Comparison of ENCODE assay signal across 26 cellular contexts in genomic region chr2:222297600-222297935, GRCh38. TPM values are rescaled to one million over a fixed set of nuclear protein-coding genes. Genes with fewer than 3 reads are reported as not detected.
A peak's percentile ranks its signal among the peaks of the same experiment; 100 is the strongest.
DNase-seq lines count a peak whose midpoint lies in the region; ATAC-seq and TF ChIP-seq lines count a peak whose summit lies in the region.
"Had no signal": no experiment of that assay in that cellular context is flagged by ENCODE, and none has a peak within 500 bp of the region (broad histone marks: within the 10 kb centered on the region; RNA-seq: fewer than 3 reads in every experiment).

No MANE protein-coding gene starts in this region.

- intact Hi-C loops in OCI-LY7 (cut with micrococcal nuclease; ENCODE audit: unreplicated experiment), result loop anchor here (2.0 kb wide), 1 partner anchor 31 kb away; no protein-coding TSS in a partner anchor
- intact Hi-C loops in tibial artery (cut with DNase I; ENCODE audit: low total_unique reads), result no loop called here

- H3K9me3 ChIP-seq in GM23248 (ENCODE audit: low read depth), result no peaks in the 10 kb centered on the region
- no peaks in the 10 kb centered on the region for H3K9me3 ChIP-seq in OCI-LY7 (ENCODE audit: low read length)
- peaks cover 0 to 3% (median 0%) of the 10 kb centered on the region in 3 donors for H3K9me3 ChIP-seq in tibial artery
- H3K9me3 ChIP-seq: ovary had no signal

- H3K27ac ChIP-seq in GM23248 (no peak overlapping the region), OCI-LY7 (ENCODE audit: low read depth, low read length, poor library complexity, severe bottlenecking) (no peak overlapping the region), tibial artery (no peak overlapping the region)
- H3K27ac ChIP-seq: 22Rv1, BLaER1, epithelial cell of prostate, ovary had no signal

- TF ChIP-seq CTCF in chondrocyte (IDR thresholded peaks at IDR 0.05) (no peak), neural crest cell (conservative IDR thresholded peaks at IDR 0.05) (no peak), OCI-LY7 (conservative IDR thresholded peaks at IDR 0.05; ENCODE audit: low read length) (no peak), tibial artery (IDR thresholded peaks at IDR 0.05) (no peak)

- H3K4me1 ChIP-seq in GM23248 (ENCODE audit: insufficient read depth) (no peaks in the 10 kb centered on the region), OCI-LY7 (ENCODE audit: insufficient read depth, low read length, poor library complexity, severe bottlenecking) (no peaks in the 10 kb centered on the region), tibial artery (peaks cover 0 to 47% (median 24%) of the 10 kb centered on the region in 4 donors)
- H3K4me1 ChIP-seq: BLaER1 had no signal

- no peaks in the 10 kb centered on the region for H3K79me2 ChIP-seq in GM23248 (ENCODE audit: insufficient read depth)
- H3K79me2 ChIP-seq in OCI-LY7 (ENCODE audit: insufficient read depth, low read depth, low read length), result no peaks in the 10 kb centered on the region

- H3K9me2 ChIP-seq in GM23248 (ENCODE audit: insufficient read depth) (no peaks in the 10 kb centered on the region), OCI-LY7 (ENCODE audit: insufficient read depth, low read length) (no peaks in the 10 kb centered on the region)

- H3K4me2 ChIP-seq in GM23248 (ENCODE audit: unreplicated experiment), result no peak overlapping the region
- H3K4me2 ChIP-seq in OCI-LY7 (ENCODE audit: low read length), result no peak overlapping the region
- H3K4me2 ChIP-seq: BLaER1 had no signal

- no peak overlapping the region for H3K4me3 ChIP-seq in GM23248
- no peak overlapping the region for H3K4me3 ChIP-seq in OCI-LY7 (ENCODE audit: low read depth, low read length, poor library complexity, severe bottlenecking)
- peak overlapping the region in 1 of 2 donors; percentile 54 for H3K4me3 ChIP-seq in tibial artery
- H3K4me3 ChIP-seq: BLaER1, ovary had no signal

- H4K20me1 ChIP-seq in GM23248 (ENCODE audit: insufficient read depth) (no peaks in the 10 kb centered on the region), OCI-LY7 (ENCODE audit: insufficient read depth, low read length) (no peaks in the 10 kb centered on the region)

- H3F3A ChIP-seq in GM23248 (ENCODE audit: insufficient read depth), result no peaks in the 10 kb centered on the region

- 2 to 3% methylated on average over 6 of the region's 6 CpGs for WGBS in GM23248 (ENCODE audit: low coverage in 1 of 2, low lambda C conversion rate in 2 of 2, missing lambda C conversion rate in 2 of 2), 2 experiments

- in situ Hi-C loops in GM23248 (cut with MboI), result no loop called here

- DNase-seq in T-helper 2 cell treated with Interferon-gamma antibody and Interleukin-4, amounts not matched to agents 5 μg/mL and 100 μg/mL, for 36 hours (ENCODE audit: low spot score), result peak; percentile 2
- no peak for DNase-seq in T-helper 2 cell
- DNase-seq in chondrocyte (ENCODE audit: low spot score), result no peak
- DNase-seq in neural crest cell (ENCODE audit: low read depth, low spot score), result no peak
- no peak for DNase-seq in GM23248
- DNase-seq in OCI-LY7 (ENCODE audit: low spot score), result no peak
- DNase-seq in tibial artery, result no peak
- DNase-seq: activated CD4-positive, CD25-positive, alpha-beta regulatory T cell; activated CD8-positive, alpha-beta T cell treated with anti-CD3 and anti-CD28 coated beads, Interleukin-2, amount 10 ng/mL, durations not matched to agents 7 days and 5 days; activated T-cell treated with anti-CD3 and anti-CD28 coated beads, Interleukin-2, amount 50 U/mL, for 48 hours; KBM-7; left ventricle myocardium superior; NCI-H1092; NCI-H2107; NCI-H69; ovary; SIG-M5; small intestine; stimulated activated CD4-positive, alpha-beta T cell treated with anti-CD3 and anti-CD28 coated beads, Interleukin-4, amount 100 ng/mL, for 4 hours; substantia nigra; T-helper 17 cell had no signal

- BruUV-seq in OCI-LY7 (replicated peaks; lab: Mats Ljungman, UMichigan), result no TSS peak

- ATAC-seq in GM21360 (IDR thresholded peaks at IDR 0.05; ENCODE audit: unreplicated experiment), result no peak
- ATAC-seq: activated CD8-positive, alpha-beta T cell treated with anti-CD3 and anti-CD28 coated beads, Interleukin-2, amount 10 ng/mL, durations not matched to agents 7 days and 5 days; left ventricle myocardium superior; T-helper 17 cell had no signal

- H2AFZ ChIP-seq in GM23248 (no peak overlapping the region), OCI-LY7 (ENCODE audit: low read length) (no peak overlapping the region)

- H3K27ac Mint-ChIP-seq in T-helper 2 cell treated with Interferon-gamma antibody and Interleukin-4, amounts not matched to agents 5 μg/mL and 100 μg/mL, for 36 hours, result peak overlapping the region; percentile 10
- H3K27ac Mint-ChIP-seq in chondrocyte (ENCODE audit: unreplicated experiment), result no peak overlapping the region
- peak overlapping the region; percentile 52 for H3K27ac Mint-ChIP-seq in neural crest cell (ENCODE audit: unreplicated experiment)
- H3K27ac Mint-ChIP-seq: activated naive CD4-positive, alpha-beta T cell treated with anti-CD3 and anti-CD28 coated beads, Interleukin-2, amount 50 U/mL, for 24 hours; T-helper 17 cell had no signal

- H3K4me3 Mint-ChIP-seq in T-helper 2 cell treated with Interferon-gamma antibody and Interleukin-4, amounts not matched to agents 5 μg/mL and 100 μg/mL, for 36 hours, result no peak overlapping the region
- peak overlapping the region; percentile 89 for H3K4me3 Mint-ChIP-seq in chondrocyte (ENCODE audit: unreplicated experiment)
- H3K4me3 Mint-ChIP-seq in neural crest cell, result peak overlapping the region; percentile 87

- H3K36me3 ChIP-seq in GM23248 (ENCODE audit: low read depth), result no peaks in the 10 kb centered on the region
- H3K36me3 ChIP-seq in OCI-LY7 (ENCODE audit: insufficient read depth, low read length), result no peaks in the 10 kb centered on the region
- no peaks in the 10 kb centered on the region for H3K36me3 ChIP-seq in tibial artery
- H3K36me3 ChIP-seq: BLaER1, ovary had no signal

- POLR2A ChIA-PET in OCI-LY7 (lab: Charles Lee), result no interaction called here

- CTCF ChIA-PET in OCI-LY7 (lab: Charles Lee; ENCODE audit: unreplicated experiment), result no interaction called here

- H3K9me3 Mint-ChIP-seq in T-helper 2 cell treated with Interferon-gamma antibody and Interleukin-4, amounts not matched to agents 5 μg/mL and 100 μg/mL, for 36 hours, result peaks cover 11% of the 10 kb centered on the region
- no peaks in the 10 kb centered on the region for H3K9me3 Mint-ChIP-seq in chondrocyte (ENCODE audit: low read depth)
- H3K9me3 Mint-ChIP-seq in neural crest cell, result no peaks in the 10 kb centered on the region
- H3K9me3 Mint-ChIP-seq: activated naive CD4-positive, alpha-beta T cell treated with anti-CD3 and anti-CD28 coated beads, Interleukin-2, amount 50 U/mL, for 24 hours had no signal

- H3K27me3 Mint-ChIP-seq in T-helper 2 cell treated with Interferon-gamma antibody and Interleukin-4, amounts not matched to agents 5 μg/mL and 100 μg/mL, for 36 hours (ENCODE audit: low read depth), result peaks cover 95% of the 10 kb centered on the region
- H3K27me3 Mint-ChIP-seq in chondrocyte (ENCODE audit: low read depth) (peaks cover 88% of the 10 kb centered on the region), neural crest cell (ENCODE audit: low read depth) (peaks cover 99% of the 10 kb centered on the region)

- peaks cover 3% of the 10 kb centered on the region for H3K36me3 Mint-ChIP-seq in T-helper 2 cell treated with Interferon-gamma antibody and Interleukin-4, amounts not matched to agents 5 μg/mL and 100 μg/mL, for 36 hours (ENCODE audit: low read depth)
- H3K36me3 Mint-ChIP-seq in chondrocyte (ENCODE audit: low read depth) (peaks cover 4% of the 10 kb centered on the region), neural crest cell (ENCODE audit: low read depth) (peaks cover 27% of the 10 kb centered on the region)
- H3K36me3 Mint-ChIP-seq: activated naive CD4-positive, alpha-beta T cell treated with anti-CD3 and anti-CD28 coated beads, Interleukin-2, amount 50 U/mL, for 24 hours had no signal

- H3K4me1 Mint-ChIP-seq in T-helper 2 cell treated with Interferon-gamma antibody and Interleukin-4, amounts not matched to agents 5 μg/mL and 100 μg/mL, for 36 hours (ENCODE audit: low read depth), result peaks cover 13% of the 10 kb centered on the region
- H3K4me1 Mint-ChIP-seq in chondrocyte (ENCODE audit: low read depth), result peaks cover 37% of the 10 kb centered on the region
- H3K4me1 Mint-ChIP-seq in neural crest cell, result peaks cover 78% of the 10 kb centered on the region

- H3K9ac ChIP-seq in GM23248, result no peak overlapping the region
- H3K9ac ChIP-seq: BLaER1 had no signal

- peaks cover 98% of the 10 kb centered on the region for H3K27me3 ChIP-seq in GM23248 (replicated peaks; ENCODE audit: insufficient read depth)
- peaks cover 0 to 95% of the 10 kb centered on the region in 2 donors for H3K27me3 ChIP-seq in tibial artery

RNA-seq across cellular contexts. Expression of gene PAX3, which starts 1.2 kb away (rescaled TPM):
- 1.4 to 4.7 TPM (median 4.1 TPM) in 3 replicates for total RNA-seq in chondrocyte
- 52.1 and 52.2 TPM in 2 replicates for total RNA-seq in neural crest cell
- not detected in 2 replicates for total RNA-seq in GM23248 (2014; rRNA removed; shearing (Covaris generic))
- polyA plus RNA-seq in GM23248 (2016; fragmentation: Nextera tagmentation; extraction: Ambion mirVana), result not detected in 2 replicates
- not detected in 2 replicates for total RNA-seq in OCI-LY7 (2014; rRNA removed; shearing (Covaris generic))
- not detected in 2 replicates for total RNA-seq in OCI-LY7 (2022)
- total RNA-seq: activated CD8-positive, alpha-beta T cell treated with anti-CD3 and anti-CD28 coated beads, Interleukin-2, amount 10 ng/mL, durations not matched to agents 7 days and 5 days; left ventricle myocardium superior; ovary; T-helper 17 cell had no signal
- polyA plus RNA-seq: ovary, small intestine had no signal
